In the genomic region with DNA sequence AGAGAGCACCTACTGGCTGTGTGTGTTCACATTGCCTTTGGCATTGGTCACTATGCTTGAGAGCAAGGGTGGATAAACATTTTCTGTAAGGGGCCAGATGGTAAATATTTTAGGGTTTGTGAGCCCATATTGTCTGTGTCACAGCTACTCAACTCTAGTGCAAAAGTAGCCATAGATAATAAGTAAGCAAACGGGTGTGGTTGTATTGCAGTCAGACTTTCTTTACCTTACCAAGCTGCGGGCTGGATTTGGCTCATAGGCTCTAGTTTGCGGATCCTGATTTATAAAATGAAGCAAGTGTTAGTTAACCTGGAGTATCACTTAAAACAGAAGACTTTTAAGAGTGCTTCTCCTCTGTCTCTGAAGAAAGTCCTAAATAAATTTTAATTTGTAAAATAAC, we compare ENCODE assay signal across 33 cellular contexts.
"Had no signal": no experiment of that assay in that cellular context is flagged by ENCODE, and none has a peak within 500 bp of the region (broad histone marks: within the 10 kb centered on the region; RNA-seq: fewer than 3 reads in every experiment).

No MANE protein-coding gene starts in this region.

- H3K27me3 ChIP-seq: adrenal gland, ascending aorta, breast epithelium, cardiac muscle cell, colonic mucosa, esophagus squamous epithelium, gastroesophageal sphincter, heart right ventricle had no signal

- H3K36me3 Mint-ChIP-seq: activated CD4-positive, alpha-beta memory T cell treated with anti-CD3 and anti-CD28 coated beads for 36 hours; activated CD8-positive, alpha-beta memory T cell treated with anti-CD3 and anti-CD28 coated beads, Interleukin-2, amount 10 ng/mL, durations not matched to agents 7 days and 5 days; activated naive CD4-positive, alpha-beta T cell treated with anti-CD3 and anti-CD28 coated beads, Interleukin-2, amount 50 U/mL, for 24 hours; activated naive CD8-positive, alpha-beta T cell treated with anti-CD3 and anti-CD28 coated beads for 36 hours had no signal

- ATAC-seq: activated CD4-positive, alpha-beta T cell treated with anti-CD3 and anti-CD28 coated beads for 36 hours; activated CD8-positive, alpha-beta memory T cell treated with anti-CD3 and anti-CD28 coated beads, Interleukin-2, amount 10 ng/mL, durations not matched to agents 7 days and 5 days; activated CD8-positive, alpha-beta T cell treated with anti-CD3 and anti-CD28 coated beads, Interleukin-2, amount 10 ng/mL, durations not matched to agents 7 days and 5 days; activated naive CD8-positive, alpha-beta T cell treated with anti-CD3 and anti-CD28 coated beads, Interleukin-2, amount 50 U/mL, for 24 hours; gastroesophageal sphincter; heart right ventricle had no signal

- H3K4me1 Mint-ChIP-seq: activated CD4-positive, alpha-beta T cell treated with anti-CD3 and anti-CD28 coated beads for 36 hours; activated CD4-positive, alpha-beta T cell treated with anti-CD3 and anti-CD28 coated beads, Interleukin-2, amount 10 ng/mL, durations not matched to agents 24 days and 14 days; activated CD8-positive, alpha-beta memory T cell treated with anti-CD3 and anti-CD28 coated beads, Interleukin-2, amount 10 ng/mL, durations not matched to agents 7 days and 5 days; activated naive CD4-positive, alpha-beta T cell treated with anti-CD3 and anti-CD28 coated beads, Interleukin-2, amount 50 U/mL, for 24 hours; activated naive CD8-positive, alpha-beta T cell treated with anti-CD3 and anti-CD28 coated beads for 36 hours; activated naive CD8-positive, alpha-beta T cell treated with anti-CD3 and anti-CD28 coated beads, Interleukin-2, amount 50 U/mL, for 24 hours had no signal

- H3K4me3 ChIP-seq: adrenal gland, ascending aorta, breast epithelium, cardiac muscle cell, esophagus squamous epithelium, gastroesophageal sphincter, heart right ventricle had no signal

- H3K27ac Mint-ChIP-seq: activated CD4-positive, alpha-beta memory T cell treated with anti-CD3 and anti-CD28 coated beads for 36 hours; activated CD4-positive, alpha-beta T cell treated with anti-CD3 and anti-CD28 coated beads for 36 hours; activated CD4-positive, alpha-beta T cell treated with anti-CD3 and anti-CD28 coated beads, Interleukin-2, amount 10 ng/mL, durations not matched to agents 24 days and 14 days; activated CD8-positive, alpha-beta memory T cell treated with anti-CD3 and anti-CD28 coated beads, Interleukin-2, amount 10 ng/mL, durations not matched to agents 7 days and 5 days; activated CD8-positive, alpha-beta T cell treated with anti-CD3 and anti-CD28 coated beads, Interleukin-2, amount 10 ng/mL, durations not matched to agents 7 days and 5 days; activated naive CD4-positive, alpha-beta T cell treated with anti-CD3 and anti-CD28 coated beads for 36 hours; activated naive CD4-positive, alpha-beta T cell treated with anti-CD3 and anti-CD28 coated beads, Interleukin-2, amount 50 U/mL, for 24 hours; activated naive CD8-positive, alpha-beta T cell treated with anti-CD3 and anti-CD28 coated beads for 36 hours; activated naive CD8-positive, alpha-beta T cell treated with anti-CD3 and anti-CD28 coated beads, Interleukin-2, amount 50 U/mL, for 24 hours; activated T-helper 1 cell treated with anti-CD3 and anti-CD28 coated beads, Interleukin-12 subunit alpha, Interleukin-12 subunit beta, Interleukin-2, Interleukin-4 antibody, amounts not matched to agents 30 ng/mL and 10 ng/mL and 1 ng/mL, durations not matched to agents 14 hours and 24 hours and 36 hours; activated T-helper 2 cell treated with anti-CD3 and anti-CD28 coated beads, Interferon-gamma antibody, Interleukin-2, Interleukin-4, amounts not matched to agents 10 μg/mL and 5 μg/mL and 100 μg/mL, durations not matched to agents 14 hours and 24 hours and 36 hours; brain had no signal

- DNase-seq: activated CD4-positive, alpha-beta memory T cell treated with anti-CD3 and anti-CD28 coated beads for 36 hours; activated CD4-positive, alpha-beta T cell treated with anti-CD3 and anti-CD28 coated beads for 36 hours; activated CD4-positive, alpha-beta T cell treated with anti-CD3 and anti-CD28 coated beads, Interleukin-2, amount 10 ng/mL, durations not matched to agents 24 days and 14 days; activated CD4-positive, CD25-positive, alpha-beta regulatory T cell; activated CD4-positive, CD25-positive, alpha-beta regulatory T cell treated with anti-CD3 and anti-CD28 coated beads, Interleukin-2, amount 50 U/mL, for 72 hours; activated CD8-positive, alpha-beta memory T cell treated with anti-CD3 and anti-CD28 coated beads, Interleukin-2, amount 10 ng/mL, durations not matched to agents 7 days and 5 days; activated CD8-positive, alpha-beta memory T cell treated with anti-CD3 and anti-CD28 coated beads, Interleukin-2, amount 50 U/mL, for 4 hours; activated CD8-positive, alpha-beta T cell treated with anti-CD3 and anti-CD28 coated beads, Interleukin-2, amount 10 ng/mL, durations not matched to agents 7 days and 5 days; activated effector memory CD4-positive, alpha-beta T cell treated with anti-CD3 and anti-CD28 coated beads, Interleukin-2, amount 50 U/mL, for 16 hours; activated naive CD4-positive, alpha-beta T cell treated with anti-CD3 and anti-CD28 coated beads for 36 hours; activated naive CD8-positive, alpha-beta T cell treated with anti-CD3 and anti-CD28 coated beads for 36 hours; activated naive CD8-positive, alpha-beta T cell treated with anti-CD3 and anti-CD28 coated beads, Interleukin-2, amount 50 U/mL, for 24 hours; activated T-cell treated with anti-CD3 and anti-CD28 coated beads, Interleukin-2, amount 50 U/mL, for 1 hour; activated T-cell treated with anti-CD3 and anti-CD28 coated beads, Interleukin-2, amount 50 U/mL, for 48 hours; adrenal gland; amygdala; central memory CD4-positive, alpha-beta T cell; cerebellar nuclear complex; colonic mucosa; effector CD8-positive, alpha-beta T cell; esophagus squamous epithelium; foreskin melanocyte; heart right ventricle; T-helper 2 cell had no signal

- H3K27ac ChIP-seq: adrenal gland, ascending aorta, breast epithelium, cardiac muscle cell, colonic mucosa, epithelial cell of prostate, esophagus squamous epithelium, gastroesophageal sphincter, heart right ventricle had no signal

- H3K4me1 ChIP-seq: adrenal gland, ascending aorta, breast epithelium, colonic mucosa, esophagus squamous epithelium, gastroesophageal sphincter, heart right ventricle had no signal

- H3K4me3 Mint-ChIP-seq: activated CD4-positive, alpha-beta memory T cell treated with anti-CD3 and anti-CD28 coated beads for 36 hours; activated CD4-positive, alpha-beta T cell treated with anti-CD3 and anti-CD28 coated beads for 36 hours; activated CD4-positive, alpha-beta T cell treated with anti-CD3 and anti-CD28 coated beads, Interleukin-2, amount 10 ng/mL, durations not matched to agents 24 days and 14 days; activated CD8-positive, alpha-beta memory T cell treated with anti-CD3 and anti-CD28 coated beads, Interleukin-2, amount 10 ng/mL, durations not matched to agents 7 days and 5 days; activated CD8-positive, alpha-beta T cell treated with anti-CD3 and anti-CD28 coated beads, Interleukin-2, amount 10 ng/mL, durations not matched to agents 7 days and 5 days; activated naive CD4-positive, alpha-beta T cell treated with anti-CD3 and anti-CD28 coated beads for 36 hours; activated naive CD4-positive, alpha-beta T cell treated with anti-CD3 and anti-CD28 coated beads, Interleukin-2, amount 50 U/mL, for 24 hours; activated naive CD8-positive, alpha-beta T cell treated with anti-CD3 and anti-CD28 coated beads for 36 hours; activated naive CD8-positive, alpha-beta T cell treated with anti-CD3 and anti-CD28 coated beads, Interleukin-2, amount 50 U/mL, for 24 hours; activated T-helper 1 cell treated with anti-CD3 and anti-CD28 coated beads, Interleukin-12 subunit alpha, Interleukin-12 subunit beta, Interleukin-2, Interleukin-4 antibody, amounts not matched to agents 30 ng/mL and 10 ng/mL and 1 ng/mL, durations not matched to agents 14 hours and 24 hours and 36 hours; brain had no signal

- H3K27me3 Mint-ChIP-seq: brain had no signal

- H3K9me3 ChIP-seq: adrenal gland, colonic mucosa, esophagus squamous epithelium, gastroesophageal sphincter had no signal

- H3K36me3 ChIP-seq: adrenal gland, breast epithelium, cardiac muscle cell, colonic mucosa had no signal
